24 cellular contexts compared by ENCODE assay signal in genomic region chr20:10190456-10190855, GRCh38.
"Had no signal": no experiment of that assay in that cellular context is flagged by ENCODE, and none has a peak within 500 bp of the region (broad histone marks: within the 10 kb centered on the region; RNA-seq: fewer than 3 reads in every experiment).

No MANE protein-coding gene starts in this region.

- DNase-seq: stimulated activated CD4-positive, alpha-beta T cell treated with anti-CD3 and anti-CD28 coated beads, Interleukin-2, amount 100 ng/mL, for 48 hours; stimulated activated CD4-positive, alpha-beta T cell treated with anti-CD3 and anti-CD28 coated beads, Interleukin-4, amount 100 ng/mL, for 1 hour; stimulated activated CD4-positive, alpha-beta T cell treated with anti-CD3 and anti-CD28 coated beads, Interleukin-4, amount 100 ng/mL, for 24 hours; stimulated activated CD4-positive, alpha-beta T cell treated with anti-CD3 and anti-CD28 coated beads, Interleukin-4, amount 100 ng/mL, for 4 hours; stimulated activated CD8-positive, alpha-beta memory T cell treated with anti-CD3 and anti-CD28 coated beads, Interleukin-4, amount 100 ng/mL, for 48 hours; stimulated activated naive B cell treated with anti-CD40 and anti-IgM and Interleukin-4, amounts not matched to agents 10 μg/mL and 1 μg/mL and 100 μg/mL, for 72 hours; stimulated activated naive CD4-positive, alpha-beta T cell; stimulated activated naive CD4-positive, alpha-beta T cell treated with Interleukin-2 at 50 U/mL for 16 hours; stimulated activated naive CD8-positive, alpha-beta T cell treated with anti-CD3 and anti-CD28 coated beads, Interleukin-15, amount 100 ng/mL, for 72 hours; stimulated activated naive CD8-positive, alpha-beta T cell treated with anti-CD3 and anti-CD28 coated beads, Interleukin-15, Interleukin-2, amounts not matched to agents 100 U/mL and 50 U/mL, for 24 hours; stomach; substantia nigra; testis; thyroid gland; tibial artery; transverse colon; trophoblast cell; upper lobe of left lung; upper lobe of right lung; uterus had no signal

- H3K36me3 Mint-ChIP-seq: stimulated activated effector memory CD8-positive, alpha-beta T cell treated with anti-CD3 and anti-CD28 coated beads, Interleukin-12 subunit alpha, Interleukin-12 subunit beta, amount 100 ng/mL, for 72 hours; stimulated activated memory B cell treated with anti-CD40 and anti-IgM and Interleukin-4, amounts not matched to agents 10 μg/mL and 1 μg/mL and 100 μg/mL, for 72 hours; type B pancreatic cell had no signal

- H3K27ac Mint-ChIP-seq: stimulated activated effector memory CD8-positive, alpha-beta T cell treated with anti-CD3 and anti-CD28 coated beads, Interleukin-12 subunit alpha, Interleukin-12 subunit beta, amount 100 ng/mL, for 72 hours; stimulated activated memory B cell treated with anti-CD40 and anti-IgM and Interleukin-4, amounts not matched to agents 10 μg/mL and 1 μg/mL and 100 μg/mL, for 72 hours; stimulated activated naive B cell treated with anti-CD40 and anti-IgM and Interleukin-4, amounts not matched to agents 10 μg/mL and 1 μg/mL and 100 μg/mL, for 72 hours; stimulated activated naive CD8-positive, alpha-beta T cell treated with anti-CD3 and anti-CD28 coated beads, Interleukin-15, amount 100 ng/mL, for 72 hours; stimulated activated naive CD8-positive, alpha-beta T cell treated with anti-CD3 and anti-CD28 coated beads, Interleukin-15, Interleukin-2, amounts not matched to agents 100 ng/mL and 50 ng/mL, for 24 hours; type B pancreatic cell had no signal

- H3K4me3 Mint-ChIP-seq: stimulated activated effector memory CD8-positive, alpha-beta T cell treated with anti-CD3 and anti-CD28 coated beads, Interleukin-12 subunit alpha, Interleukin-12 subunit beta, amount 100 ng/mL, for 72 hours; stimulated activated memory B cell treated with anti-CD40 and anti-IgM and Interleukin-4, amounts not matched to agents 10 μg/mL and 1 μg/mL and 100 μg/mL, for 72 hours; stimulated activated naive B cell treated with anti-CD40 and anti-IgM and Interleukin-4, amounts not matched to agents 10 μg/mL and 1 μg/mL and 100 μg/mL, for 72 hours; stimulated activated naive CD8-positive, alpha-beta T cell treated with anti-CD3 and anti-CD28 coated beads, Interleukin-15, amount 100 ng/mL, for 72 hours; stimulated activated naive CD8-positive, alpha-beta T cell treated with anti-CD3 and anti-CD28 coated beads, Interleukin-15, Interleukin-2, amounts not matched to agents 100 ng/mL and 50 ng/mL, for 24 hours; type B pancreatic cell had no signal

- ATAC-seq: stimulated activated effector memory CD8-positive, alpha-beta T cell treated with anti-CD3 and anti-CD28 coated beads, Interleukin-12 subunit alpha, Interleukin-12 subunit beta, amount 100 ng/mL, for 72 hours; stimulated activated memory B cell treated with anti-CD40 and anti-IgM and Interleukin-4, amounts not matched to agents 10 μg/mL and 1 μg/mL and 100 μg/mL, for 72 hours; stimulated activated naive B cell treated with anti-CD40 and anti-IgM and Interleukin-4, amounts not matched to agents 10 μg/mL and 1 μg/mL and 100 μg/mL, for 72 hours; stimulated activated naive CD8-positive, alpha-beta T cell treated with anti-CD3 and anti-CD28 coated beads, Interleukin-15, amount 100 ng/mL, for 72 hours; stimulated activated naive CD8-positive, alpha-beta T cell treated with anti-CD3 and anti-CD28 coated beads, Interleukin-15, Interleukin-2, amounts not matched to agents 100 U/mL and 50 U/mL, for 24 hours; upper lobe of right lung had no signal

- H3K4me1 Mint-ChIP-seq: stimulated activated effector memory CD8-positive, alpha-beta T cell treated with anti-CD3 and anti-CD28 coated beads, Interleukin-12 subunit alpha, Interleukin-12 subunit beta, amount 100 ng/mL, for 72 hours; stimulated activated memory B cell treated with anti-CD40 and anti-IgM and Interleukin-4, amounts not matched to agents 10 μg/mL and 1 μg/mL and 100 μg/mL, for 72 hours; stimulated activated naive B cell treated with anti-CD40 and anti-IgM and Interleukin-4, amounts not matched to agents 10 μg/mL and 1 μg/mL and 100 μg/mL, for 72 hours; stimulated activated naive CD8-positive, alpha-beta T cell treated with anti-CD3 and anti-CD28 coated beads, Interleukin-15, amount 100 ng/mL, for 72 hours had no signal
